Comparison of ENCODE assay signal across 20 cellular contexts in the genomic region with DNA sequence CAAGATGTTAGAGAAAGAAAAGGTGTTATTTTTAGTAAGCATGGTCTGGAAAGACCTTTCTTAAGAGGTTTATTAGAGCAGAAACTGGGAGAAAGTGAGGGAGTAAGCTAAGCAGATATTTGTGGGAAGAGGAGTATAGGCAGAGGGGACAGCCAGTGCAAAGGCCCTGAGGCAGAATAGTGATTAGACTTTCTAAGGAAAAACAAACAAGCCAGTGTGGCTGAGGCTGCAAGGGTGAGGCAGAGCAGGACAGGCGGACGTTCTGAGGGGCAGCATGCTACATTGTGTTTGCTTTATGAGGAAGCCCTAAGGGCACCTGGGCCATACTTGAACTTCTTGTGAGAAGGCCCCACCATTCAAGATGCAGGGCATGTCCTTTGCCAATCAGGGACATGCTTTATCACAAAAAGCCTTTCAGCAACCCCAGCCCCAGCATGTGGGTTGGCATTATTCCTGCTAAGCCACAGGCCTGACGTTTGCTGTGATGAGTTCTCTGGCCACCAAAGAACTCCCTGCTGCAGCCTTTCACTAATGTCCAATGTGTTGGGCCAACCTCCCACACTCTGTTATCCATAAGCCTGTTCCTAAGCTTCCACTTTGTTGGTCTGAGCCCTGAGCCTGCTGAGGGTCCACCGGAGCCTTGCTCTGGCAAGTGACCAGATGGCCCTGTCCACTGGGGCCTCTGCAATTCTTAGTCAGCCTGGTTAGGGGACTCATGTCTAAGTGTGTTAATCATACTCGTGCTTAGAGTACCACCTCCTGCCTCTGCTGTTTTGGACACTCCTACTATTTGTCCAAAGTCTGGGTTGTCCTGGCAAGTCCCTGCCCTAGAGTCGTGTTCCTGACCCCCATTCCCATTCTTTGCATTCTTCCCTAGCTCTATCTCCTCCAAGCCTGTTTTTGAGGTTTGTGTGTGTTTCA.
A peak's percentile ranks its signal among the peaks of the same experiment; 100 is the strongest.
DNase-seq lines count a peak whose midpoint lies in the region; FAIRE-seq and TF ChIP-seq lines count a peak whose summit lies in the region.
"Had no signal": no experiment of that assay in that cellular context is flagged by ENCODE, and none has a peak within 500 bp of the region (broad histone marks: within the 10 kb centered on the region; RNA-seq: fewer than 3 reads in every experiment).

No MANE protein-coding gene starts in this region.

- no peak overlapping the region for H3K4me3 Mint-ChIP-seq in osteocyte (ENCODE audit: unreplicated experiment)
- H3K4me3 Mint-ChIP-seq: CD4-positive, alpha-beta T cell had no signal

- H3K27me3 Mint-ChIP-seq in osteocyte (ENCODE audit: unreplicated experiment): no peaks in the 10 kb centered on the region

- no peak for TF ChIP-seq CTCF in cardiac fibroblast (IDR thresholded peaks at IDR 0.05; ENCODE audit: low read depth, low read length)
- no peak for TF ChIP-seq CTCF in osteocyte (IDR thresholded peaks at IDR 0.05)
- TF ChIP-seq CTCF in D721Med (IDR thresholded peaks at IDR 0.05; ENCODE audit: insufficient read depth, missing control alignments): no peak

- DNase-seq in LHCN-M2 (ENCODE audit: low read depth) (peak; percentile 17), amniotic epithelial cell (ENCODE audit: low read depth) (peak; percentile 33), cardiac fibroblast (ENCODE audit: low read depth in 2 of 2) (peak; percentile 13 to 41), osteocyte (ENCODE audit: extremely low spot score, unreplicated experiment) (peak; percentile 59), GM12891 (ENCODE audit: insufficient read length, low spot score) (no peak), D721Med (ENCODE audit: insufficient read length, low spot score) (no peak), kidney tubule cell (ENCODE audit: low spot score) (no peak)
- no peak for DNase-seq in effector memory CD4-positive, alpha-beta T cell
- DNase-seq: ACHN; CD4-positive, alpha-beta T cell; DND-41; GF-D8; GOT3; KG1; MM.1S; NCI-H1105 treated with DMSO at 0.1 percent for 48 hours; NCI-H187; NCI-H2171 treated with DMSO at 0.1 percent for 48 hours; NCI-H82; SHP77 treated with DMSO at 0.1 percent for 48 hours had no signal

- no peaks in the 10 kb centered on the region for H3K27me3 ChIP-seq in effector memory CD4-positive, alpha-beta T cell (replicated peaks; ENCODE audit: control insufficient read depth, insufficient read depth, low read length, poor library complexity, severe bottlenecking)

- H3K9me3 ChIP-seq in effector memory CD4-positive, alpha-beta T cell (ENCODE audit: control insufficient read depth, low read length): no peaks in the 10 kb centered on the region

- H3K4me1 Mint-ChIP-seq in osteocyte (ENCODE audit: unreplicated experiment): no peaks in the 10 kb centered on the region

- no peak overlapping the region for H3K27ac Mint-ChIP-seq in osteocyte (ENCODE audit: unreplicated experiment)
- H3K27ac Mint-ChIP-seq: CD4-positive, alpha-beta T cell had no signal

- FAIRE-seq in GM12891 (lab: Jason Lieb, UNC): no peak
- no peak for FAIRE-seq in D721Med (lab: Jason Lieb, UNC)

- no peak overlapping the region for H3K27ac ChIP-seq in effector memory CD4-positive, alpha-beta T cell (ENCODE audit: insufficient read depth, low read length, poor library complexity, severe bottlenecking)

- H3K9me3 Mint-ChIP-seq in osteocyte (ENCODE audit: unreplicated experiment): no peaks in the 10 kb centered on the region
- H3K9me3 Mint-ChIP-seq: CD4-positive, alpha-beta T cell had no signal

- H3K4me3 ChIP-seq in cardiac fibroblast (replicated peaks in 1 of 2; ENCODE audit: low read depth in 2 of 2, low read length in 2 of 2): no peak overlapping the region
- H3K4me3 ChIP-seq in effector memory CD4-positive, alpha-beta T cell (ENCODE audit: insufficient read depth, low read depth, low read length, poor library complexity, severe bottlenecking): no peak overlapping the region

- no peaks in the 10 kb centered on the region for H3K36me3 Mint-ChIP-seq in osteocyte (ENCODE audit: unreplicated experiment)

- TF ChIP-seq POLR2A in GM12891 (IDR thresholded peaks at IDR 0.05; ENCODE audit: low read depth, low read length): no peak

- H3K36me3 ChIP-seq in effector memory CD4-positive, alpha-beta T cell (ENCODE audit: control insufficient read depth, insufficient read depth, low read length): no peaks in the 10 kb centered on the region

- no peaks in the 10 kb centered on the region for H3K4me1 ChIP-seq in effector memory CD4-positive, alpha-beta T cell (ENCODE audit: control insufficient read depth, insufficient read depth, low read length, poor library complexity, severe bottlenecking)

TF ChIP-seq in GM12891, 5 proteins besides CTCF, POLR2A, EP300 and RAD21:
- no peak for TF ChIP-seq POLR2AphosphoS5 (IDR thresholded peaks at IDR 0.05; ENCODE audit: low read depth, low read length)

Comparison
In these comparisons a context has a peak if more than half of its experiments do, and no peak if none do; other contexts are left out.
1. DNase-seq: peak in LHCN-M2 (single experiment), amniotic epithelial cell (single experiment), cardiac fibroblast (2 of 2) and osteocyte (single experiment); none in effector memory CD4-positive, alpha-beta T cell (0 of 3), GM12891 (single experiment), D721Med (single experiment) and kidney tubule cell (single experiment).